In the genomic region with DNA sequence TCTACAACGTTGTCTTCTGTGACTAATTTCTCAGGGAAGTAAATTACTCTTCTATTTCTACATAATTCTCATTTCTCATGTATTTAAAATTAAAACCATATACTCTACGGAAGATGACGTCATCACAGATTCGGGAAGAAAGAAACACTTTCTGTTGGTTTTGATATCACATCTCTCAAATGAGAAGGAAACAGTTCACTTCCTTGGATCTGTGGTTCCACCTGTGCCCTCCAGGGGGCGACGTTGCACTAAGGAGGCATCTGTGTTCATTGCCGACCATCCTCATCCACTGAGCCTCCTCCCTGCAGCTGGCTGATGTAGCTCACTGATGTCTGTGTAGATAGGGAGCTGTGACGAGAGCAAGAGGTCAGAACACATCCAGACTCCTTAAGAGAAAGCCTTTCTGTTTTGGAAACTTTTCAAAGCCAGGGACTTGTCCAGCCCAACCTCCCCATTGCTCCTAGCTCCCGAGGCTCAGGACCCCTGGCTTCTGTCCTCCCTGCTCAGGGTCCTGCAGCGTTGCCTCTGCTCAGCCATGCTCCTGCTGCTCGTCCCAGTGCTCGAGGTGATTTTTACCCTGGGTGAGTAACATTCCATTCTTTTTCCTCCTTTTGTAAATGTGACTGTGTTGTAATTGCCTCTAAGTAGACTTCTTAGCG, we compare ENCODE assay signal across 8 cellular contexts.
DNase-seq lines count a peak whose midpoint lies in the region; ATAC-seq, FAIRE-seq and TF ChIP-seq lines count a peak whose summit lies in the region.

No MANE protein-coding gene starts in this region.

- no peak overlapping the region for H3K27ac ChIP-seq in Panc1 (ENCODE audit: low read length)
- H3K27ac ChIP-seq in kidney (ENCODE audit: low read depth in 2 of 2, low read length in 2 of 2), result no peak overlapping the region

- no peaks in the 10 kb centered on the region; the same call in 1 of the 2 replicates for H3K27me3 ChIP-seq in Panc1 (ENCODE audit: control insufficient read depth, insufficient read depth, low read length)

- POLR2A ChIA-PET in Panc1 (lab: Charles Lee), result no interaction called here

- H3K4me3 ChIP-seq in AG10803 (ENCODE audit: low read length), result no peak overlapping the region
- peak overlapping the region in 1 of 2 experiments; percentile 4; a peak in 1 of 4 replicates for H3K4me3 ChIP-seq in Panc1 (ENCODE audit: low read depth in 2 of 2, low read length in 2 of 2)
- H3K4me3 ChIP-seq in kidney (ENCODE audit: low read length in 2 of 2), result no peak overlapping the region

- H3K36me3 ChIP-seq in Panc1 (ENCODE audit: control insufficient read depth, insufficient read depth, low read length) (no peaks in the 10 kb centered on the region), kidney (ENCODE audit: control insufficient read depth in 1 of 2, insufficient read depth in 2 of 2, low read length in 2 of 2) (no peaks in the 10 kb centered on the region)

- TF ChIP-seq CTCF in AG10803 (conservative IDR thresholded peaks at IDR 0.05; ENCODE audit: low read length) (peak; percentile 38), Panc1 (IDR thresholded peaks at IDR 0.05) (peak; percentile 78), kidney (IDR thresholded peaks at IDR 0.05; ENCODE audit: borderline replicate concordance, extremely low read depth, insufficient read depth) (peak; percentile 34)

- intact Hi-C loops in Panc1 (cut with micrococcal nuclease; ENCODE audit: unreplicated experiment) (no loop called here), kidney (cut with DNase I) (no loop called here)

- DNase-seq in AG10803 (ENCODE audit: low read depth) (no peak), Panc1 (ENCODE audit: low read depth, low spot score) (no peak), kidney (no peak)
- DNase-seq in activated T-helper 1 cell treated with anti-CD3 and anti-CD28 coated beads, Interleukin-2, amount 50 U/mL, for 16 hours (ENCODE audit: low read depth in 1 of 2, low spot score in 1 of 2), result peak; percentile 48 to 49
- peak; percentile 31 for DNase-seq in stimulated activated CD8-positive, alpha-beta memory T cell treated with anti-CD3 and anti-CD28 coated beads, Interleukin-12 subunit alpha, Interleukin-12 subunit beta, amount 100 ng/mL, for 4 hours (ENCODE audit: low read depth)

- FAIRE-seq in kidney (lab: Jason Lieb, UNC), result no peak

- in situ Hi-C loops in Panc1 (cut with HindIII; ENCODE audit: low pct_unique_long_range_greater_than_20kb, low sequenced_read_pairs), result no loop called here

- ATAC-seq in GM19351 (IDR thresholded peaks at IDR 0.05; ENCODE audit: unreplicated experiment) (peak; percentile 67), Panc1 (peak; percentile 66; the same call in 1 of the 2 replicates), GM18861 (IDR thresholded peaks at IDR 0.05; ENCODE audit: unreplicated experiment) (no peak), GM21360 (IDR thresholded peaks at IDR 0.05; ENCODE audit: unreplicated experiment) (no peak)

- CTCF ChIA-PET in Panc1 (lab: Charles Lee), result no interaction called here

- no TSS peak for BruUV-seq in Panc1 (replicated peaks; lab: Mats Ljungman, UMichigan)

- no peak overlapping the region for H3K9ac ChIP-seq in kidney (ENCODE audit: low read length in 2 of 2)

- H3K9me3 ChIP-seq in Panc1 (ENCODE audit: control insufficient read depth, insufficient read depth, low read depth, low read length) (no peaks in the 10 kb centered on the region), kidney (ENCODE audit: control insufficient read depth in 1 of 2, low read length in 2 of 2) (no peaks in the 10 kb centered on the region)

- no peaks in the 10 kb centered on the region for H3K4me1 ChIP-seq in Panc1 (ENCODE audit: control insufficient read depth, insufficient read depth, low read length)
- no peaks in the 10 kb centered on the region for H3K4me1 ChIP-seq in kidney (ENCODE audit: control insufficient read depth in 1 of 2, insufficient read depth in 1 of 2, low read depth in 1 of 2, low read length in 2 of 2)

Comparison
In these comparisons a context has a peak if more than half of its experiments do, and no peak if none do; other contexts are left out.
1. DNase-seq: peak in activated T-helper 1 cell treated with anti-CD3 and anti-CD28 coated beads, Interleukin-2, amount 50 U/mL, for 16 hours (2 of 2) and stimulated activated CD8-positive, alpha-beta memory T cell treated with anti-CD3 and anti-CD28 coated beads, Interleukin-12 subunit alpha, Interleukin-12 subunit beta, amount 100 ng/mL, for 4 hours (single experiment); none in AG10803 (single experiment), Panc1 (single experiment) and kidney (single experiment).
2. ATAC-seq: peak in GM19351 (single experiment) and Panc1 (single experiment); none in GM18861 (single experiment) and GM21360 (single experiment).
3. Peak in every context shown above with its lines, with median percentiles within 50 percentile points of each other: CTCF ChIP-seq.